In the genomic region with DNA sequence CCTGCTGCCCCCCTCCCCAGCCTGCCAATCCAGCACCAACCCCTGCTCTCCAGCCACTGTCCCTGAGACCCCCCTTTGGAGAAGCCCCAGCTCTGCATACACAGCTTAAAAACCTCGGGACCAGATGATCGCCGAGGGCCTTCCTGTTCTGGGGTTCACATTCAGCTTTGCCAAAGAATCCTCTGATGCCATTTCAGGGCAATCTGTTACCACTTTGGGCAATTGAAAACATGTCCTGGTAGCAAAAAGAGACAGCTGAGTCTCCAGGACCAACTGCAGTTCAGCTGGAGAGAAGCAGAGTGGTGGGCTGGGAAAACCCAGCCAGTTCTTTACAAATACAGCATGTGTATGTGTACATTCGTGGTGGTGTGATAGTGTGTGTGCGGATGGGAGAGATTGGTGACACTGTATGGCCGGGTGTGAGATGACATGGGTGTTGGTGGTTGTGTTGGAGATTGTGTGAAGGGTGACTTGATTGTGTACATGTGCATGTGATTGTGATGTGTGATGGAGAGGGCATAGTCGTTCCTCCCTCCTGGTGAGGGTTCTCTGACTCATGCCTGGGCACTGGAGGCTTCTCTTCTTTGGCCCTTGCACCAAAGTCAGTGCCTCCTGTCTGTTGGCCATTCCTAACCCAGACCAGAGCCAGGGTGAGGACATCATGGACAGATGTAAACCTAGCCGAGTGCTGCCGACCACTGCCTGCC, we compare ENCODE assay signal across 18 cellular contexts. TPM values are rescaled to one million over a fixed set of nuclear protein-coding genes. Genes with fewer than 3 reads are reported as not detected.
DNase-seq lines count a peak whose midpoint lies in the region; ATAC-seq, FAIRE-seq and TF ChIP-seq lines count a peak whose summit lies in the region.
"Had no signal": no experiment of that assay in that cellular context is flagged by ENCODE, and none has a peak within 500 bp of the region (broad histone marks: within the 10 kb centered on the region; RNA-seq: fewer than 3 reads in every experiment).

No MANE protein-coding gene starts in this region.

- H3K4me1 ChIP-seq in fibroblast of lung (ENCODE audit: control insufficient read depth, extremely low read depth, insufficient read depth, low read length) (peaks cover 8% of the 10 kb centered on the region), stomach smooth muscle (ENCODE audit: control insufficient read depth, insufficient read depth, low read length) (peaks cover 32% of the 10 kb centered on the region), lower lobe of right lung (peaks cover 22% of the 10 kb centered on the region), transverse colon (peaks cover 0 to 22% (median 6%) of the 10 kb centered on the region in 4 donors)

- H3K36me3 ChIP-seq in fibroblast of lung (ENCODE audit: control insufficient read depth, insufficient read depth, low read length): no peaks in the 10 kb centered on the region
- peaks cover 16 to 25% of the 10 kb centered on the region in 2 donors for H3K36me3 ChIP-seq in stomach smooth muscle (ENCODE audit: control insufficient read depth in 2 of 2, insufficient read depth in 2 of 2, low read length in 2 of 2)
- H3K36me3 ChIP-seq in lower lobe of right lung: peaks cover 19% of the 10 kb centered on the region
- H3K36me3 ChIP-seq in transverse colon: no peaks in the 10 kb centered on the region
- H3K36me3 ChIP-seq: cardiac muscle cell had no signal

- in situ Hi-C loops in transverse colon (cut with MboI; ENCODE audit: low pct_ligation_motif_present in 1 of 4, low pct_unique_long_range_greater_than_20kb in 1 of 4, low sequenced_read_pairs in 3 of 4): no loop called here

- TF ChIP-seq POLR2A in transverse colon (IDR thresholded peaks at IDR 0.05): no peak

- no peaks in the 10 kb centered on the region for H4K20me1 ChIP-seq in fibroblast of lung (ENCODE audit: control insufficient read depth, extremely low read depth, insufficient read depth, low read length)

- TF ChIP-seq CTCF in AG10803 (conservative IDR thresholded peaks at IDR 0.05; ENCODE audit: low read length) (no peak), fibroblast of lung (conservative IDR thresholded peaks at IDR 0.05 in 1 of 2, IDR thresholded peaks at IDR 0.05 in 1 of 2; ENCODE audit: low read depth in 1 of 2, low read length in 2 of 2) (no peak), lower lobe of right lung (IDR thresholded peaks at IDR 0.05) (no peak), transverse colon (IDR thresholded peaks at IDR 0.05) (no peak)

- no peak for TF ChIP-seq EP300 in transverse colon (IDR thresholded peaks at IDR 0.05; ENCODE audit: low read depth)

- no peak overlapping the region for H3K4me3 ChIP-seq in AG10803 (ENCODE audit: low read length)
- no peak overlapping the region for H3K4me3 ChIP-seq in fibroblast of lung (replicated peaks in 1 of 4; ENCODE audit: control extremely low read depth in 1 of 4, insufficient read depth in 1 of 4, low read depth in 3 of 4, low read length in 4 of 4)
- H3K4me3 ChIP-seq in stomach smooth muscle (ENCODE audit: low read length in 2 of 2): no peak overlapping the region
- no peak overlapping the region for H3K4me3 ChIP-seq in lower lobe of right lung
- H3K4me3 ChIP-seq in transverse colon: no peak overlapping the region
- H3K4me3 ChIP-seq: cardiac muscle cell, GM12878 had no signal

- H3K9me3 ChIP-seq in fibroblast of lung (ENCODE audit: control insufficient read depth, insufficient read depth, low read depth, low read length) (no peaks in the 10 kb centered on the region), stomach smooth muscle (ENCODE audit: control insufficient read depth in 2 of 2, low read length in 2 of 2) (no peaks in the 10 kb centered on the region), lower lobe of right lung (no peaks in the 10 kb centered on the region), transverse colon (no peaks in the 10 kb centered on the region)

- no peak for FAIRE-seq in frontal cortex (lab: Jason Lieb, UNC)
- FAIRE-seq: GM12878, HepG2 had no signal

- intact Hi-C loops in lower lobe of right lung (cut with DNase I) (no loop called here), transverse colon (cut with DNase I; ENCODE audit: low total_unique reads) (no loop called here)

- no peak overlapping the region for H3K9ac ChIP-seq in fibroblast of lung (ENCODE audit: insufficient read depth, low read length)
- H3K9ac ChIP-seq in stomach smooth muscle (ENCODE audit: low read length in 2 of 2): no peak overlapping the region

- no peak for ATAC-seq in lower lobe of right lung
- ATAC-seq: GM12878, HepG2 had no signal

- H3K27ac ChIP-seq in fibroblast of lung (ENCODE audit: insufficient read depth, low read length) (no peak overlapping the region), stomach smooth muscle (ENCODE audit: low read length) (peak overlapping the region; percentile 53), lower lobe of right lung (no peak overlapping the region), transverse colon (no peak overlapping the region)
- H3K27ac ChIP-seq: cardiac muscle cell had no signal

- H2AFZ ChIP-seq in fibroblast of lung (ENCODE audit: low read length): no peak overlapping the region

- no peaks in the 10 kb centered on the region for H3K79me2 ChIP-seq in fibroblast of lung (ENCODE audit: control insufficient read depth, insufficient read depth, low read length)

- DNase-seq in AG10803 (ENCODE audit: low read depth): peak; percentile 21
- DNase-seq in NCI-H1694 (lab: John Stamatoyannopoulos, UW): peak; percentile 62
- peak in 1 of 2 donors; percentile 14 for DNase-seq in fibroblast of lung (ENCODE audit: low read depth in 2 of 2)
- no peak for DNase-seq in frontal cortex (ENCODE audit: low spot score in 2 of 2)
- DNase-seq in lower lobe of right lung: no peak
- no peak for DNase-seq in transverse colon
- no peak for DNase-seq in NCI-H2171 (lab: John Stamatoyannopoulos, UW)
- DNase-seq: activated CD4-positive, alpha-beta T cell treated with anti-CD3 and anti-CD28 coated beads for 4 hours; CD8-positive, alpha-beta memory T cell; glutamatergic neuron; NCI-H1436; NCI-H69; stimulated activated CD4-positive, alpha-beta T cell treated with anti-CD3 and anti-CD28 coated beads, Interleukin-4, amount 100 ng/mL, for 4 hours; T-helper 1 cell had no signal

- 83 to 100% methylated on average over 3 to 9 of the region's 9 CpGs for WGBS in transverse colon (ENCODE audit: low coverage in 1 of 2), 2 donors

- peak overlapping the region; percentile 26 for H3K4me2 ChIP-seq in fibroblast of lung (ENCODE audit: extremely low read depth, insufficient read depth, low read length)

- H3K27me3 ChIP-seq in fibroblast of lung (ENCODE audit: control insufficient read depth, insufficient read depth, low read length) (no peaks in the 10 kb centered on the region), stomach smooth muscle (ENCODE audit: control insufficient read depth in 1 of 2, insufficient read depth in 2 of 2, low read length in 2 of 2) (no peaks in the 10 kb centered on the region), lower lobe of right lung (ENCODE audit: low read depth) (no peaks in the 10 kb centered on the region), transverse colon (no peaks in the 10 kb centered on the region)
- H3K27me3 ChIP-seq: cardiac muscle cell had no signal

RNA-seq across cellular contexts. Expression of a gene that starts 48.5 kb away (rescaled TPM):
- total RNA-seq in fibroblast of lung (10.8 and 44.6 TPM in 2 replicates), frontal cortex (0.82 TPM), lower lobe of right lung (826 TPM), transverse colon (10 to 100 TPM; 21.3 to 98.3 (median 28.4) TPM)
- polyA plus RNA-seq in fibroblast of lung: 13.0 and 43.2 TPM in 2 replicates
- 15.4 and 47.6 TPM in 2 replicates for polyA plus RNA-seq in fibroblast of lung (2012)
- 26.4 and 109 TPM in 2 replicates for polyA minus RNA-seq in fibroblast of lung (ENCODE audit: low replicate concordance)
- total RNA-seq: HepG2 had no signal
- polyA plus RNA-seq: CD8-positive, alpha-beta memory T cell; HepG2 had no signal

Comparison
In these comparisons a context has a peak if more than half of its experiments do, and no peak if none do; other contexts are left out.
1. DNase-seq: peak in AG10803 (single experiment) and NCI-H1694 (single experiment); none in frontal cortex (0 of 2), lower lobe of right lung (single experiment), transverse colon (single experiment) and NCI-H2171 (single experiment).